11 cellular contexts compared by ENCODE assay signal in the genomic region with DNA sequence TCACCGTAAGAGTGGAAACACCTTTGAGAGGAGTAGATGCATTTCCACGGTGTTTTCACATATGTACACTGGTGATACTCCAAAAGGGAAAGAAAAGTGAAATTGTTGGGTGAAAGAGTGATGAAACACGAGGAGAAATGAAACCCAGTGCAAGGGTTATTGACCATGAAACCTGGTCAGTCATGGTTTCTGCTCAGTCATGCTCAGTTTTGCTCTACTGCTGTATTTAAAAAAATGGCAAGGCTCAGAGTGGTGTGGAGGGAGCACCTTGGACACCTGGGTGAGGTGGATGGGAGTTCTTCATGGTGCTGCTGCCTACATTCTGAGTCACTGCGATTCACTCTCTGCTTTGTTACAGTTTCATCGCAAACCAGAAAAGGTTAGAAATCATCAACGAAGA. TPM values are rescaled to one million over a fixed set of nuclear protein-coding genes. Genes with fewer than 3 reads are reported as not detected.
A peak's percentile ranks its signal among the peaks of the same experiment; 100 is the strongest.
DNase-seq lines count a peak whose midpoint lies in the region; ATAC-seq and TF ChIP-seq lines count a peak whose summit lies in the region.
"Had no signal": no experiment of that assay in that cellular context is flagged by ENCODE, and none has a peak within 500 bp of the region (broad histone marks: within the 10 kb centered on the region; RNA-seq: fewer than 3 reads in every experiment).

No MANE protein-coding gene starts in this region.

- peak overlapping the region; percentile 1 for H3K27ac Mint-ChIP-seq in neural progenitor cell
- no peak overlapping the region for H3K27ac Mint-ChIP-seq in osteocyte (ENCODE audit: unreplicated experiment)
- H3K27ac Mint-ChIP-seq: activated naive CD4-positive, alpha-beta T cell treated with anti-CD3 and anti-CD28 coated beads, Interleukin-2, amount 50 U/mL, for 72 hours had no signal

- TF ChIP-seq CTCF in neural progenitor cell (IDR thresholded peaks at IDR 0.05) (no peak), osteocyte (IDR thresholded peaks at IDR 0.05) (no peak)

- ATAC-seq in GM18907 (IDR thresholded peaks at IDR 0.05; ENCODE audit: unreplicated experiment) (peak; percentile 88), GM21737 (IDR thresholded peaks at IDR 0.05; ENCODE audit: unreplicated experiment) (peak; percentile 84), HG03280 (IDR thresholded peaks at IDR 0.05; ENCODE audit: unreplicated experiment) (peak; percentile 81)
- ATAC-seq: activated naive CD4-positive, alpha-beta T cell treated with anti-CD3 and anti-CD28 coated beads, Interleukin-2, amount 50 U/mL, for 72 hours had no signal

- no peak for DNase-seq in neural progenitor cell (ENCODE audit: low spot score)
- DNase-seq in dermis blood vessel endothelial cell = no peak
- DNase-seq in cerebellum (ENCODE audit: low spot score) = no peak
- DNase-seq in osteocyte (ENCODE audit: extremely low spot score, unreplicated experiment) = no peak
- no peak for DNase-seq in NCI-H69 (lab: John Stamatoyannopoulos, UW)
- DNase-seq: activated CD4-positive, CD25-positive, alpha-beta regulatory T cell treated with anti-CD3 and anti-CD28 coated beads, Interleukin-2, amount 50 U/mL, for 72 hours; NCI-H1092 had no signal

- H3F3A ChIP-seq in neural progenitor cell (ENCODE audit: low read depth) = peaks cover 9% of the 10 kb centered on the region

- no peak overlapping the region for H3K9ac ChIP-seq in neural progenitor cell

- H3K4me1 ChIP-seq in neural progenitor cell = peaks cover 10% of the 10 kb centered on the region

- peaks cover 3% of the 10 kb centered on the region for H3K36me3 Mint-ChIP-seq in neural progenitor cell
- peaks cover 6% of the 10 kb centered on the region for H3K36me3 Mint-ChIP-seq in osteocyte (ENCODE audit: unreplicated experiment)
- H3K36me3 Mint-ChIP-seq: activated naive CD4-positive, alpha-beta T cell treated with anti-CD3 and anti-CD28 coated beads, Interleukin-2, amount 50 U/mL, for 72 hours had no signal

- no peaks in the 10 kb centered on the region for H3K27me3 ChIP-seq in neural progenitor cell

- no peaks in the 10 kb centered on the region for H4K20me1 ChIP-seq in neural progenitor cell (ENCODE audit: low read depth)

- no peak overlapping the region for H2AFZ ChIP-seq in neural progenitor cell (replicated peaks)

- H3K9me3 Mint-ChIP-seq in neural progenitor cell (no peaks in the 10 kb centered on the region), osteocyte (ENCODE audit: unreplicated experiment) (no peaks in the 10 kb centered on the region)
- H3K9me3 Mint-ChIP-seq: activated naive CD4-positive, alpha-beta T cell treated with anti-CD3 and anti-CD28 coated beads, Interleukin-2, amount 50 U/mL, for 72 hours had no signal

- H3K36me3 ChIP-seq in neural progenitor cell = no peaks in the 10 kb centered on the region

- no peak overlapping the region for H3K4me2 ChIP-seq in neural progenitor cell

- H3K79me2 ChIP-seq in neural progenitor cell (ENCODE audit: low read depth) = no peaks in the 10 kb centered on the region

- H3K4me1 Mint-ChIP-seq in neural progenitor cell = peaks cover 28% of the 10 kb centered on the region
- H3K4me1 Mint-ChIP-seq in osteocyte (ENCODE audit: unreplicated experiment) = peaks cover 28% of the 10 kb centered on the region

- H3K9me3 ChIP-seq in neural progenitor cell (ENCODE audit: low read depth) = no peaks in the 10 kb centered on the region

- H3K4me3 Mint-ChIP-seq in neural progenitor cell (no peak overlapping the region), osteocyte (ENCODE audit: unreplicated experiment) (no peak overlapping the region)

- H3K4me3 ChIP-seq in neural progenitor cell = no peak overlapping the region

- H3K27ac ChIP-seq in neural progenitor cell = no peak overlapping the region

- H3K27me3 Mint-ChIP-seq in neural progenitor cell (ENCODE audit: insufficient read depth, low read depth) = peaks cover 5% of the 10 kb centered on the region
- no peaks in the 10 kb centered on the region for H3K27me3 Mint-ChIP-seq in osteocyte (ENCODE audit: unreplicated experiment)

RNA-seq across cellular contexts. Expression of gene NTRK2, which starts 32.3 kb away (rescaled TPM):
- total RNA-seq in neural progenitor cell (ENCODE audit: low replicate concordance) = 0.02 and 0.03 TPM in 2 replicates
- total RNA-seq in dermis blood vessel endothelial cell = under 0.01 and 0.05 TPM in 2 replicates
- total RNA-seq in cerebellum = 159 TPM
- total RNA-seq in osteocyte = 29.4 and 30.9 TPM in 2 replicates

Comparison
In these comparisons a context has a peak if more than half of its experiments do, and no peak if none do; other contexts are left out.
1. RNA of gene NTRK2, which starts 32.3 kb away (total RNA-seq): 159 TPM in cerebellum (single experiment) and 29.4 to 30.9 TPM in osteocyte; 0.02 to 0.03 TPM in neural progenitor cell and under 0.01 to 0.05 TPM in dermis blood vessel endothelial cell; every median in the first group is over 10 times any median in the second.
2. Peak in every context shown above with its lines, with median percentiles within 50 percentile points of each other: ATAC-seq.